8 cellular contexts compared by ENCODE assay signal in the genomic region with DNA sequence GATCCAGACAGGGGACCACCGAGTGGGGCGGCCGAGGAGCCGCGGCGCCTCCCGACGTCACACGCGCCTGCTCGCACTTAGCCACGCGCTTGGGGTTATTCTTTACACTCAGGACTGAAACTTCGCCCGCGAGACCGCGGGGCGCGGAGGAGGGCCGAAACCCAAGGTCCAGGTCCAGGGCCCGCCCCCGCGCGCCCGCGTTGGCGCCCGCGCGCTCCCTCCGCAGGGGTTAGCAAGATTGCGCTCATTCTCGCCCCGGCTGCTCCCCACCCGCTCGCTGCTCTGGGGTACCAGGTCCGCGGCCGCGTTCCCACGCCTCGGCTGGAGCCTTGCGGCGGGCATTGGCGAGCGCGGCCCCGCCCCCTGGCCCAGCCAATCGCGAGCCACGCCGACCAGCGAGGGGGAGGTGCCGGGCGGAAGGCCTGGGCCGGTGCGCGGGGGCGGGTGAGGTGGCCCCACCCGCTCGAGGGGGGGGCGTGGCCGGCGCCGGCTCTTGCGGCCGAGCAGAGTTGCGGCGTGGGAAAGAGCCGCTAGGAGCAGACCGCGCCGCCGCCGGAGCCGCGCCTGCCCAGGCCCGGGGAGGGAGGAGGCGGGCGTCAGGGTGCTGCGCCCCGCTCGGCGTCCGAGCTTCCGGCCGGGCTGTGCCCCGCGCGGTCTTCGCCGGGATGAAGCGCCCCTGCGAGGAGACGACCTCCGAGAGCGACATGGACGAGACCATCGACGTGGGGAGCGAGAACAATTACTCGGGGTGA. TPM values are rescaled to one million over a fixed set of nuclear protein-coding genes. Genes with fewer than 3 reads are reported as not detected.
DNase-seq lines count a peak whose midpoint lies in the region; ATAC-seq and TF ChIP-seq lines count a peak whose summit lies in the region.

A gene (plus strand): TSS at position 521 of the 752 bp plus-strand sequence. CDS start 145 bp downstream, at position 666.

- H3K27me3 ChIP-seq in upper lobe of left lung = peaks cover 0 to 30% (median 9%) of the 10 kb centered on the region in 4 donors

- H3K27ac ChIP-seq in angular gyrus (ENCODE audit: low read depth, low read length) = peak within 1 kb of the TSS; percentile 84
- peak within 1 kb of the TSS; percentile 81 to 89 (median 83) for H3K27ac ChIP-seq in upper lobe of left lung

- H3K36me3 ChIP-seq in upper lobe of left lung = no peaks in the 10 kb centered on the region

- WGBS in upper lobe of left lung, 2 donors = 0 to 1% methylated on average over 10 to 43 of the region's 103 CpGs

- DNase-seq in GM12864 (ENCODE audit: low read depth) = no peak
- peak; percentile 71 for DNase-seq in NCI-H1092 (lab: John Stamatoyannopoulos, UW)
- DNase-seq in T-helper 2 cell = peak; percentile 57 to 86 (median 68)
- DNase-seq in left ventricle myocardium superior = peak; percentile 98
- peak; percentile 85 for DNase-seq in progenitor cell of endocrine pancreas (ENCODE audit: low spot score, unreplicated experiment)
- DNase-seq in upper lobe of left lung = peak; percentile 93 to 99

- H3K4me1 Mint-ChIP-seq in progenitor cell of endocrine pancreas (ENCODE audit: low read depth) = peaks cover 27% of the 10 kb centered on the region

- H3K9me3 Mint-ChIP-seq in progenitor cell of endocrine pancreas (ENCODE audit: low read depth) = no peaks in the 10 kb centered on the region

- H3K4me1 ChIP-seq in upper lobe of left lung = peaks cover 21 to 49% (median 29%) of the 10 kb centered on the region in 4 donors

- H3K27ac Mint-ChIP-seq in progenitor cell of endocrine pancreas = peak within 1 kb of the TSS; percentile 80

- intact Hi-C loops in left ventricle myocardium superior (cut with micrococcal nuclease) = no loop called here

- H3K4me3 Mint-ChIP-seq in progenitor cell of endocrine pancreas (ENCODE audit: low read depth) = peak within 1 kb of the TSS; percentile 91

- H3K4me3 ChIP-seq in GM12864 (ENCODE audit: low read depth, low read length) = peak within 1 kb of the TSS; percentile 78
- H3K4me3 ChIP-seq in upper lobe of left lung = peak within 1 kb of the TSS; percentile 65 to 86 (median 74)

- peaks cover 70% of the 10 kb centered on the region for H3K27me3 Mint-ChIP-seq in progenitor cell of endocrine pancreas

- TF ChIP-seq CTCF in GM12864 (IDR thresholded peaks at IDR 0.05; ENCODE audit: low read depth, low read length, missing control alignments) (no peak), progenitor cell of endocrine pancreas (IDR thresholded peaks at IDR 0.05; ENCODE audit: unreplicated experiment) (no peak), upper lobe of left lung (IDR thresholded peaks at IDR 0.05) (peak in 5 of 6 experiments; percentile 13 to 70 (median 32))

- no peaks in the 10 kb centered on the region for H3K36me3 Mint-ChIP-seq in progenitor cell of endocrine pancreas (ENCODE audit: insufficient read depth)

- TF ChIP-seq EP300 in upper lobe of left lung (IDR thresholded peaks at IDR 0.05) = peak in 2 of 4 donors; percentile 7 to 16

- H3K9me3 ChIP-seq in upper lobe of left lung = no peaks in the 10 kb centered on the region

- ATAC-seq in HG02588 (IDR thresholded peaks at IDR 0.05; ENCODE audit: unreplicated experiment) (peak; percentile 83), left ventricle myocardium superior (peak; percentile 90), upper lobe of left lung (ENCODE audit: low FRiP score in 2 of 2) (peak; percentile 98)

- TF ChIP-seq POLR2A in upper lobe of left lung (IDR thresholded peaks at IDR 0.05) = peak in 3 of 4 donors; percentile 39 to 70 (median 67)

RNA-seq across cellular contexts. Expression of the gene that starts here (rescaled TPM):
- total RNA-seq in left ventricle myocardium superior (66.8 TPM), progenitor cell of endocrine pancreas (1.4 and 2.3 TPM in 2 replicates), upper lobe of left lung (1 to 10 TPM; 1.3 to 3.3 (median 1.8) TPM)

Comparison
In these comparisons a context has a peak if more than half of its experiments do, and no peak if none do; other contexts are left out.
1. RNA of the gene that starts here (total RNA-seq): 66.8 TPM in left ventricle myocardium superior (single experiment); 1.3 to 3.3 TPM in upper lobe of left lung and 1.4 to 2.3 TPM in progenitor cell of endocrine pancreas; every median in the first group is over 10 times any median in the second.
2. CTCF ChIP-seq: peak in upper lobe of left lung (5 of 6); none in GM12864 (single experiment) and progenitor cell of endocrine pancreas (single experiment).
3. Peak in every context shown above with its lines, with median percentiles within 50 percentile points of each other: ATAC-seq.